17 cellular contexts compared by ENCODE assay signal in genomic region chr1:234782057-234782800, GRCh38.
DNase-seq lines count a peak whose midpoint lies in the region; ATAC-seq and TF ChIP-seq lines count a peak whose summit lies in the region.
"Had no signal": no experiment of that assay in that cellular context is flagged by ENCODE, and none has a peak within 500 bp of the region (broad histone marks: within the 10 kb centered on the region; RNA-seq: fewer than 3 reads in every experiment).

No MANE protein-coding gene starts in this region.

- H3K4me2 ChIP-seq in neural progenitor cell (no peak overlapping the region), mesendoderm (ENCODE audit: low read length) (no peak overlapping the region)

- no peak for TF ChIP-seq CTCF in neural progenitor cell (IDR thresholded peaks at IDR 0.05)

- peaks cover 5% of the 10 kb centered on the region for H3K4me1 Mint-ChIP-seq in neural progenitor cell
- H3K4me1 Mint-ChIP-seq: activated naive CD4-positive, alpha-beta T cell treated with anti-CD3 and anti-CD28 coated beads, Interleukin-2, amount 50 U/mL, for 24 hours had no signal

- H3K79me2 ChIP-seq in neural progenitor cell (ENCODE audit: low read depth) (no peaks in the 10 kb centered on the region), mesendoderm (ENCODE audit: control insufficient read depth, insufficient read depth, low read length) (no peaks in the 10 kb centered on the region)

- no peaks in the 10 kb centered on the region for H3K36me3 Mint-ChIP-seq in neural progenitor cell
- H3K36me3 Mint-ChIP-seq: activated naive CD4-positive, alpha-beta T cell treated with anti-CD3 and anti-CD28 coated beads, Interleukin-2, amount 50 U/mL, for 24 hours had no signal

- H3K27ac Mint-ChIP-seq in neural progenitor cell: no peak overlapping the region
- H3K27ac Mint-ChIP-seq: activated naive CD4-positive, alpha-beta T cell treated with anti-CD3 and anti-CD28 coated beads, Interleukin-2, amount 50 U/mL, for 24 hours; HFFc6 had no signal

- H3K56ac ChIP-seq in mesendoderm (ENCODE audit: low read length): no peak overlapping the region

- peaks cover 16% of the 10 kb centered on the region for H3K4me1 ChIP-seq in neural progenitor cell
- no peaks in the 10 kb centered on the region for H3K4me1 ChIP-seq in mesendoderm (ENCODE audit: control insufficient read depth, low read depth, low read length)
- H3K4me1 ChIP-seq: esophagus muscularis mucosa had no signal

- H3K27me3 ChIP-seq in neural progenitor cell (peaks cover 42% of the 10 kb centered on the region), mesendoderm (ENCODE audit: insufficient read depth, low read length, poor library complexity) (no peaks in the 10 kb centered on the region)

- H3K9me3 ChIP-seq in neural progenitor cell (ENCODE audit: low read depth): no peaks in the 10 kb centered on the region
- H3K9me3 ChIP-seq: esophagus muscularis mucosa, heart right ventricle had no signal

- H4K5ac ChIP-seq in mesendoderm (ENCODE audit: low read length): no peak overlapping the region

- H3K4ac ChIP-seq in mesendoderm (ENCODE audit: low read depth, low read length): no peak overlapping the region

- H4K20me1 ChIP-seq in neural progenitor cell (ENCODE audit: low read depth): no peaks in the 10 kb centered on the region

- H2BK120ac ChIP-seq in mesendoderm (ENCODE audit: low read depth, low read length): no peak overlapping the region

- H2BK5ac ChIP-seq in mesendoderm (ENCODE audit: low read length): no peak overlapping the region

- no peak overlapping the region for H2BK15ac ChIP-seq in mesendoderm (replicated peaks; ENCODE audit: low read depth)

- no peaks in the 10 kb centered on the region for H3K79me1 ChIP-seq in mesendoderm (ENCODE audit: low read length)

- no peaks in the 10 kb centered on the region for H3K9me3 Mint-ChIP-seq in neural progenitor cell
- H3K9me3 Mint-ChIP-seq: activated naive CD4-positive, alpha-beta T cell treated with anti-CD3 and anti-CD28 coated beads, Interleukin-2, amount 50 U/mL, for 24 hours; HFFc6 had no signal

- DNase-seq in NCI-H2171 treated with DMSO at 0.1 percent for 48 hours (lab: John Stamatoyannopoulos, UW) (peak; percentile 22), NCI-H2171 (lab: John Stamatoyannopoulos, UW) (no peak), NCI-H82 (lab: John Stamatoyannopoulos, UW) (peak; percentile 100), epidermal melanocyte (ENCODE audit: insufficient read length, low spot score) (peak; percentile 57), neural progenitor cell (ENCODE audit: low spot score) (peak; percentile 26), mesendoderm (no peak), GM19240 (ENCODE audit: insufficient read length, low spot score) (no peak)
- DNase-seq: 8988T; activated T-cell treated with anti-CD3 and anti-CD28 coated beads, Interleukin-2, amount 50 U/mL, for 1 hour; HFFc6; MM.1S; NCI-H187; NCI-H510A treated with DMSO at 0.1 percent for 48 hours had no signal

- no CpG with 5 or more reads among the region's 8 CpGs for WGBS in mesendoderm (ENCODE audit: extremely low coverage, insufficient coverage, low lambda C conversion rate)

- peaks cover 6% of the 10 kb centered on the region for H3F3A ChIP-seq in neural progenitor cell (ENCODE audit: low read depth)

- H3K9ac ChIP-seq in neural progenitor cell (no peak overlapping the region), mesendoderm (ENCODE audit: low read length) (no peak overlapping the region)

- no peak overlapping the region for H3K18ac ChIP-seq in mesendoderm (ENCODE audit: low read length)

- no peak for ATAC-seq in GM21825 (IDR thresholded peaks at IDR 0.05; ENCODE audit: unreplicated experiment)

- H3K4me3 ChIP-seq in neural progenitor cell (no peak overlapping the region), mesendoderm (ENCODE audit: low read length) (no peak overlapping the region)
- H3K4me3 ChIP-seq: esophagus muscularis mucosa, heart right ventricle had no signal

- no peak overlapping the region for H3K23ac ChIP-seq in mesendoderm (ENCODE audit: low read length)

- H3K36me3 ChIP-seq in neural progenitor cell: no peaks in the 10 kb centered on the region
- no peaks in the 10 kb centered on the region for H3K36me3 ChIP-seq in mesendoderm (ENCODE audit: control insufficient read depth, insufficient read depth, low read length)
- H3K36me3 ChIP-seq: esophagus muscularis mucosa, heart right ventricle had no signal

- no peak overlapping the region for H2AK5ac ChIP-seq in mesendoderm (ENCODE audit: low read length)

- no peak overlapping the region for H2AFZ ChIP-seq in neural progenitor cell (replicated peaks)

- H3K27ac ChIP-seq in neural progenitor cell (no peak overlapping the region), mesendoderm (ENCODE audit: low read depth, low read length) (no peak overlapping the region)
- H3K27ac ChIP-seq: esophagus muscularis mucosa, heart right ventricle had no signal

- H3K27me3 Mint-ChIP-seq in neural progenitor cell (ENCODE audit: insufficient read depth, low read depth): no peaks in the 10 kb centered on the region
- H3K27me3 Mint-ChIP-seq: activated naive CD4-positive, alpha-beta T cell treated with anti-CD3 and anti-CD28 coated beads, Interleukin-2, amount 50 U/mL, for 24 hours had no signal

- no peak overlapping the region for H3K4me3 Mint-ChIP-seq in neural progenitor cell
- H3K4me3 Mint-ChIP-seq: activated naive CD4-positive, alpha-beta T cell treated with anti-CD3 and anti-CD28 coated beads, Interleukin-2, amount 50 U/mL, for 24 hours; HFFc6 had no signal

- H4K8ac ChIP-seq in mesendoderm (ENCODE audit: low read depth, low read length): no peak overlapping the region

Comparison
In these comparisons a context has a peak if more than half of its experiments do, and no peak if none do; other contexts are left out.
1. DNase-seq: peak in NCI-H2171 treated with DMSO at 0.1 percent for 48 hours (single experiment), NCI-H82 (single experiment), epidermal melanocyte (single experiment) and neural progenitor cell (single experiment); none in NCI-H2171 (single experiment), mesendoderm (single experiment) and GM19240 (single experiment).